Comparison of ENCODE assay signal across 12 cellular contexts in genomic region chr15:66481107-66481856, GRCh38. TPM values are rescaled to one million over a fixed set of nuclear protein-coding genes. Genes with fewer than 3 reads are reported as not detected.
A peak's percentile ranks its signal among the peaks of the same experiment; 100 is the strongest.
DNase-seq lines count a peak whose midpoint lies in the region; ATAC-seq, FAIRE-seq and TF ChIP-seq lines count a peak whose summit lies in the region.
"Had no signal": no experiment of that assay in that cellular context is flagged by ENCODE, and none has a peak within 500 bp of the region (broad histone marks: within the 10 kb centered on the region; RNA-seq: fewer than 3 reads in every experiment).

No MANE protein-coding gene starts in this region.

- intact Hi-C loops in Calu3 (cut with micrococcal nuclease; ENCODE audit: unreplicated experiment) = loop anchor here (5.0 kb wide), 1 partner anchor 94 kb away; the partner anchor contains the start of gene MAP2K1

- H3K27me3 Mint-ChIP-seq in Calu3 (ENCODE audit: unreplicated experiment) = no peaks in the 10 kb centered on the region

- no peaks in the 10 kb centered on the region for H3K9me3 Mint-ChIP-seq in Calu3 (ENCODE audit: low read depth, unreplicated experiment)

- ATAC-seq in left lobe of liver (no peak), GM21717 (IDR thresholded peaks at IDR 0.05; ENCODE audit: unreplicated experiment) (no peak), GM21360 (IDR thresholded peaks at IDR 0.05; ENCODE audit: unreplicated experiment) (no peak)
- ATAC-seq: gastrocnemius medialis, psoas muscle had no signal

- TF ChIP-seq CTCF in Calu3 (IDR thresholded peaks at IDR 0.05; ENCODE audit: unreplicated experiment) (no peak), astrocyte of the cerebellum (IDR thresholded peaks at IDR 0.05; ENCODE audit: low read depth, low read length, missing control alignments) (peak; percentile 17)

- BruUV-seq in Calu3 (replicated peaks; lab: Mats Ljungman, UMichigan) = no TSS peak

- peaks cover 26% of the 10 kb centered on the region for H3K36me3 Mint-ChIP-seq in Calu3 (ENCODE audit: insufficient read depth, unreplicated experiment)

- peaks cover 43% of the 10 kb centered on the region for H3K4me1 Mint-ChIP-seq in Calu3 (ENCODE audit: low read depth, unreplicated experiment)

- peak overlapping the region; percentile 60 for H3K27ac Mint-ChIP-seq in Calu3 (ENCODE audit: unreplicated experiment)

- in situ Hi-C loops in astrocyte of the cerebellum (cut with HindIII; ENCODE audit: low sequenced_read_pairs) = loop anchor here (10.0 kb wide), 1 partner anchor 166 kb away; no protein-coding TSS in a partner anchor

- DNase-seq in Calu3 = peak; percentile 54
- peak; percentile 60 for DNase-seq in M059J (ENCODE audit: low read depth)
- DNase-seq in astrocyte of the cerebellum (ENCODE audit: low read depth) = no peak
- DNase-seq in left lobe of liver (ENCODE audit: low spot score) = peak; percentile 28
- DNase-seq in AG08396 (ENCODE audit: low spot score) = no peak
- DNase-seq in frontal cortex (ENCODE audit: low spot score in 2 of 2) = no peak
- DNase-seq: DND-41, gastrocnemius medialis, NCI-H2107, psoas muscle had no signal

- H3K4me3 ChIP-seq in astrocyte of the cerebellum (ENCODE audit: low read depth, low read length) = no peak overlapping the region
- H3K4me3 ChIP-seq: gastrocnemius medialis, psoas muscle had no signal

- peak overlapping the region; percentile 7 for H3K4me3 Mint-ChIP-seq in Calu3 (ENCODE audit: low read depth, unreplicated experiment)

- CTCF ChIA-PET in Calu3 (lab: Charles Lee) = interaction anchor here (1.0 kb wide), 1 partner anchor 17 kb away, joined by 5 read pairs; the partner anchor contains the start of gene SNAPC5

- no peak for FAIRE-seq in frontal cortex (lab: Jason Lieb, UNC)

RNA-seq across cellular contexts. Expression of gene SNAPC5, which starts 16.3 kb away (rescaled TPM):
- 47.6 and 52.1 TPM in 2 replicates for total RNA-seq in Calu3 (2022)
- total RNA-seq in M059J (2014; rRNA removed; shearing (Covaris generic)) = 38.4 and 44.9 TPM in 2 replicates
- total RNA-seq in left lobe of liver = 16.3 TPM
- total RNA-seq in frontal cortex = 9.4 TPM

RNA-seq across cellular contexts. Expression of gene RPL4, which starts 23.4 kb away (rescaled TPM):
- total RNA-seq in Calu3 (2022) (2,415 and 2,676 TPM in 2 replicates), left lobe of liver (753 TPM), frontal cortex (1,621 TPM)
- 2,422 and 2,963 TPM in 2 replicates for total RNA-seq in M059J (2014; rRNA removed; shearing (Covaris generic))

RNA-seq across cellular contexts. Expression of gene ZWILCH, which starts 23.8 kb away (rescaled TPM):
- total RNA-seq in Calu3 (2022) (33.2 and 34.5 TPM in 2 replicates), left lobe of liver (3.3 TPM), frontal cortex (43.6 TPM)
- total RNA-seq in M059J (2014; rRNA removed; shearing (Covaris generic)) = 27.2 and 53.5 TPM in 2 replicates

Comparison
In these comparisons a context has a peak if more than half of its experiments do, and no peak if none do; other contexts are left out.
1. DNase-seq: peak in Calu3 (single experiment), M059J (single experiment) and left lobe of liver (single experiment); none in astrocyte of the cerebellum (single experiment), AG08396 (single experiment) and frontal cortex (0 of 2).